Comparison of ENCODE assay signal across 10 cellular contexts in genomic region chr19:6963937-6964336, GRCh38. TPM values are rescaled to one million over a fixed set of nuclear protein-coding genes. Genes with fewer than 3 reads are reported as not detected.
DNase-seq lines count a peak whose midpoint lies in the region; ATAC-seq, FAIRE-seq and TF ChIP-seq lines count a peak whose summit lies in the region.
"Had no signal": no experiment of that assay in that cellular context is flagged by ENCODE, and none has a peak within 500 bp of the region (broad histone marks: within the 10 kb centered on the region; RNA-seq: fewer than 3 reads in every experiment).

No MANE protein-coding gene starts in this region.

- H3K4me1 ChIP-seq in CD8-positive, alpha-beta T cell (ENCODE audit: insufficient read depth, low read length), result no peaks in the 10 kb centered on the region
- no peaks in the 10 kb centered on the region for H3K4me1 ChIP-seq in pancreas
- H3K4me1 ChIP-seq in ascending aorta, result no peaks in the 10 kb centered on the region

- H3K27ac ChIP-seq in CD8-positive, alpha-beta T cell (ENCODE audit: low read depth, low read length), result no peak overlapping the region
- H3K27ac ChIP-seq in pancreas (no peak overlapping the region), ascending aorta (no peak overlapping the region)

- no peaks in the 10 kb centered on the region for H3K36me3 Mint-ChIP-seq in CD8-positive, alpha-beta T cell
- H3K36me3 Mint-ChIP-seq in activated T-helper 1 cell treated with anti-CD3 and anti-CD28 coated beads, Interleukin-12 subunit alpha, Interleukin-12 subunit beta, Interleukin-2, Interleukin-4 antibody, amounts not matched to agents 30 ng/mL and 10 ng/mL and 1 ng/mL, durations not matched to agents 14 hours and 24 hours and 36 hours (ENCODE audit: low read depth), result no peaks in the 10 kb centered on the region
- H3K36me3 Mint-ChIP-seq in osteocyte (ENCODE audit: unreplicated experiment), result no peaks in the 10 kb centered on the region
- H3K36me3 Mint-ChIP-seq: IgD-negative memory B cell had no signal

- no peak overlapping the region for H3K4me3 ChIP-seq in CD8-positive, alpha-beta T cell (ENCODE audit: low read depth, low read length)
- H3K4me3 ChIP-seq in NB4 (ENCODE audit: low read depth, low read length) (no peak overlapping the region), pancreas (no peak overlapping the region), ascending aorta (no peak overlapping the region)

- FAIRE-seq in pancreas (lab: Jason Lieb, UNC), result no peak

- CTCF ChIA-PET in CD8-positive, alpha-beta T cell (lab: Charles Lee), result interaction anchor here (0.5 to 1.9 kb wide), 11 partner anchors 9 to 462 kb away, joined by 3 to 6 read pairs (median 3); no protein-coding TSS in a partner anchor

- no peak for ATAC-seq in CD8-positive, alpha-beta T cell
- no peak for ATAC-seq in pancreas

- H3K4me3 Mint-ChIP-seq in CD8-positive, alpha-beta T cell, result no peak overlapping the region
- no peak overlapping the region for H3K4me3 Mint-ChIP-seq in activated T-helper 1 cell treated with anti-CD3 and anti-CD28 coated beads, Interleukin-12 subunit alpha, Interleukin-12 subunit beta, Interleukin-2, Interleukin-4 antibody, amounts not matched to agents 30 ng/mL and 10 ng/mL and 1 ng/mL, durations not matched to agents 14 hours and 24 hours and 36 hours
- H3K4me3 Mint-ChIP-seq in osteocyte (ENCODE audit: unreplicated experiment), result no peak overlapping the region
- H3K4me3 Mint-ChIP-seq: IgD-negative memory B cell had no signal

- no peaks in the 10 kb centered on the region for H3K27me3 ChIP-seq in CD8-positive, alpha-beta T cell (ENCODE audit: insufficient read depth, low read length)
- H3K27me3 ChIP-seq in pancreas, result no peaks in the 10 kb centered on the region
- no peaks in the 10 kb centered on the region for H3K27me3 ChIP-seq in ascending aorta

- no peak overlapping the region for H3K27ac Mint-ChIP-seq in CD8-positive, alpha-beta T cell
- H3K27ac Mint-ChIP-seq in activated T-helper 1 cell treated with anti-CD3 and anti-CD28 coated beads, Interleukin-12 subunit alpha, Interleukin-12 subunit beta, Interleukin-2, Interleukin-4 antibody, amounts not matched to agents 30 ng/mL and 10 ng/mL and 1 ng/mL, durations not matched to agents 14 hours and 24 hours and 36 hours, result no peak overlapping the region
- H3K27ac Mint-ChIP-seq in osteocyte (ENCODE audit: unreplicated experiment), result no peak overlapping the region
- H3K27ac Mint-ChIP-seq: IgD-negative memory B cell had no signal

- H3K27me3 Mint-ChIP-seq in CD8-positive, alpha-beta T cell (ENCODE audit: low read depth), result no peaks in the 10 kb centered on the region
- peaks cover 6% of the 10 kb centered on the region for H3K27me3 Mint-ChIP-seq in activated T-helper 1 cell treated with anti-CD3 and anti-CD28 coated beads, Interleukin-12 subunit alpha, Interleukin-12 subunit beta, Interleukin-2, Interleukin-4 antibody, amounts not matched to agents 30 ng/mL and 10 ng/mL and 1 ng/mL, durations not matched to agents 14 hours and 24 hours and 36 hours (ENCODE audit: insufficient read depth)
- no peaks in the 10 kb centered on the region for H3K27me3 Mint-ChIP-seq in osteocyte (ENCODE audit: unreplicated experiment)

- H3K9me3 ChIP-seq in CD8-positive, alpha-beta T cell (ENCODE audit: low read length), result no peaks in the 10 kb centered on the region
- no peaks in the 10 kb centered on the region for H3K9me3 ChIP-seq in pancreas
- H3K9me3 ChIP-seq in ascending aorta, result no peaks in the 10 kb centered on the region

- TF ChIP-seq POLR2A in NB4 (IDR thresholded peaks at IDR 0.05; ENCODE audit: extremely low read depth, insufficient read length), result no peak

- H3K36me3 ChIP-seq in CD8-positive, alpha-beta T cell (ENCODE audit: insufficient read depth, low read length), result no peaks in the 10 kb centered on the region
- no peaks in the 10 kb centered on the region for H3K36me3 ChIP-seq in pancreas
- H3K36me3 ChIP-seq in ascending aorta, result no peaks in the 10 kb centered on the region

- TF ChIP-seq CTCF in CD8-positive, alpha-beta T cell (IDR thresholded peaks at IDR 0.05), result peak; percentile 66
- TF ChIP-seq CTCF in NB4 (IDR thresholded peaks at IDR 0.05; ENCODE audit: low read depth, low read length) (peak; percentile 47), pancreas (IDR thresholded peaks at IDR 0.05) (peak; percentile 10 to 36 (median 20)), ascending aorta (IDR thresholded peaks at IDR 0.05) (peak in 1 of 3 experiments; percentile 11), osteocyte (IDR thresholded peaks at IDR 0.05) (no peak)

- no peaks in the 10 kb centered on the region for H3K9me3 Mint-ChIP-seq in CD8-positive, alpha-beta T cell
- peaks cover 3% of the 10 kb centered on the region for H3K9me3 Mint-ChIP-seq in activated T-helper 1 cell treated with anti-CD3 and anti-CD28 coated beads, Interleukin-12 subunit alpha, Interleukin-12 subunit beta, Interleukin-2, Interleukin-4 antibody, amounts not matched to agents 30 ng/mL and 10 ng/mL and 1 ng/mL, durations not matched to agents 14 hours and 24 hours and 36 hours
- peaks cover 17% of the 10 kb centered on the region for H3K9me3 Mint-ChIP-seq in osteocyte (ENCODE audit: unreplicated experiment)

- WGBS in pancreas, 2 donors, result 26 to 43% methylated on average over 4 of the region's 4 CpGs

- DNase-seq in CD8-positive, alpha-beta T cell, result peak in 6 of 7 experiments; percentile 2 to 69 (median 32)
- DNase-seq in NB4 (ENCODE audit: low read depth) (peak; percentile 33), pancreas (no peak), NCI-H187 treated with DMSO at 0.1 percent for 48 hours (lab: John Stamatoyannopoulos, UW) (no peak), ascending aorta (ENCODE audit: low spot score in 2 of 2) (no peak), osteocyte (ENCODE audit: extremely low spot score, unreplicated experiment) (no peak), NCI-H1092 treated with DMSO at 0.1 percent for 48 hours (lab: John Stamatoyannopoulos, UW) (no peak)
- peak; percentile 6 for DNase-seq in activated T-helper 1 cell treated with anti-CD3 and anti-CD28 coated beads, Interleukin-12 subunit alpha, Interleukin-12 subunit beta, Interleukin-2, Interleukin-4 antibody, amounts not matched to agents 30 ng/mL and 10 ng/mL and 1 ng/mL, durations not matched to agents 14 hours and 24 hours and 36 hours (ENCODE audit: low spot score)

- intact Hi-C loops in CD8-positive, alpha-beta T cell (cut with DNase I, micrococcal nuclease), result loop anchor here in 1 of 2 experiments (1.0 kb wide), 1 partner anchor 34 kb away; no protein-coding TSS in a partner anchor
- intact Hi-C loops in activated T-helper 1 cell treated with anti-CD3 and anti-CD28 coated beads, Interleukin-12 subunit alpha, Interleukin-12 subunit beta, Interleukin-2, Interleukin-4 antibody, amounts not matched to agents 30 ng/mL and 10 ng/mL and 1 ng/mL, durations not matched to agents 14 hours and 24 hours and 36 hours (cut with micrococcal nuclease), result no loop called here
- intact Hi-C loops in pancreas (cut with DNase I) (no loop called here), ascending aorta (cut with DNase I) (no loop called here)

- POLR2A ChIA-PET in CD8-positive, alpha-beta T cell (lab: Charles Lee), result no interaction called here

- peaks cover 3% of the 10 kb centered on the region for H3K4me1 Mint-ChIP-seq in CD8-positive, alpha-beta T cell (ENCODE audit: low read depth)
- H3K4me1 Mint-ChIP-seq in activated T-helper 1 cell treated with anti-CD3 and anti-CD28 coated beads, Interleukin-12 subunit alpha, Interleukin-12 subunit beta, Interleukin-2, Interleukin-4 antibody, amounts not matched to agents 30 ng/mL and 10 ng/mL and 1 ng/mL, durations not matched to agents 14 hours and 24 hours and 36 hours (ENCODE audit: low read depth), result no peaks in the 10 kb centered on the region
- H3K4me1 Mint-ChIP-seq in osteocyte (ENCODE audit: unreplicated experiment), result no peaks in the 10 kb centered on the region
- H3K4me1 Mint-ChIP-seq: IgD-negative memory B cell had no signal

RNA-seq across cellular contexts. Expression of gene MBD3L2B, which starts 57.3 kb away (rescaled TPM):
- total RNA-seq in CD8-positive, alpha-beta T cell, result not detected
- not detected in 2 replicates for total RNA-seq in activated T-helper 1 cell treated with anti-CD3 and anti-CD28 coated beads, Interleukin-12 subunit alpha, Interleukin-12 subunit beta, Interleukin-2, Interleukin-4 antibody, amounts not matched to agents 30 ng/mL and 10 ng/mL and 1 ng/mL, durations not matched to agents 14 hours and 24 hours and 36 hours
- total RNA-seq in pancreas (not detected), ascending aorta (not detected), osteocyte (not detected in 2 replicates)
- polyA plus RNA-seq in pancreas, result not detected
- total RNA-seq: mesenteric fat pad had no signal
- polyA plus RNA-seq: IgD-negative memory B cell had no signal

Comparison
In these comparisons a context has a peak if more than half of its experiments do, and no peak if none do; other contexts are left out.
1. DNase-seq: peak in CD8-positive, alpha-beta T cell (6 of 7), NB4 (single experiment) and activated T-helper 1 cell treated with anti-CD3 and anti-CD28 coated beads, Interleukin-12 subunit alpha, Interleukin-12 subunit beta, Interleukin-2, Interleukin-4 antibody, amounts not matched to agents 30 ng/mL and 10 ng/mL and 1 ng/mL, durations not matched to agents 14 hours and 24 hours and 36 hours (single experiment); none in pancreas (0 of 6), NCI-H187 treated with DMSO at 0.1 percent for 48 hours (single experiment), ascending aorta (0 of 2), osteocyte (single experiment) and NCI-H1092 treated with DMSO at 0.1 percent for 48 hours (single experiment).